Comparison of ENCODE assay signal across 27 cellular contexts in the genomic region with DNA sequence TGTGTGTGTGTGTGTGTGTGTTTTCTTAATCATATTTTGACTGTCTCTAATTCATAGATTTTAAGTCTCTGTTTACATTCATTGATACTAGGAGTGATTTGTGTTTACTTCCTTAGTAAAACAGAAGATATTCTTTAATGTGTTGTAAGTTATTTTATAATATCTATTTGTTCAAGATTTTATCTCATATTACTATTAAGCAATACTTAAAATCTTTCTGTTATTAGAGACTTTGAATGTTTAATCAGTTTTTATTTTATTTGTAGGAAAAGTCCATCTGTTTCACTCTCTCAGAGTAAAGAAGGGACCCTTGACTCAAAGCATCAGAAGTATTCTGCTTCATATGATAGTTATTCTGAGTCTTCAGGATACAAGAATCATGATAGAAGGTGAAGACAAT.
"Had no signal": no experiment of that assay in that cellular context is flagged by ENCODE, and none has a peak within 500 bp of the region (broad histone marks: within the 10 kb centered on the region; RNA-seq: fewer than 3 reads in every experiment).

No MANE protein-coding gene starts in this region.

- ATAC-seq: activated T-cell treated with anti-CD3 and anti-CD28 coated beads, Interleukin-2, amount 50 U/mL, for 4 hours; effector memory CD8-positive, alpha-beta T cell; heart right ventricle; naive thymus-derived CD4-positive, alpha-beta T cell; stimulated activated naive CD8-positive, alpha-beta T cell treated with anti-CD3 and anti-CD28 coated beads, Interleukin-15, Interleukin-2, amounts not matched to agents 100 U/mL and 50 U/mL, for 24 hours had no signal

- H3K4me3 Mint-ChIP-seq: activated CD4-positive, alpha-beta memory T cell treated with anti-CD3 and anti-CD28 coated beads for 36 hours; activated CD4-positive, alpha-beta T cell treated with anti-CD3 and anti-CD28 coated beads, Interleukin-2, amount 10 ng/mL, durations not matched to agents 24 days and 14 days; activated naive CD8-positive, alpha-beta T cell treated with anti-CD3 and anti-CD28 coated beads for 36 hours; activated T-cell treated with anti-CD3 and anti-CD28 coated beads, Interleukin-2, amount 50 U/mL, for 4 hours; brain; effector memory CD8-positive, alpha-beta T cell; naive thymus-derived CD4-positive, alpha-beta T cell; T-helper 1 cell treated with Interleukin-12 subunit alpha and Interleukin-12 subunit beta and Interleukin-4 antibody, amounts not matched to agents 30 μg/mL and 1 μg/mL, for 36 hours had no signal

- DNase-seq: activated CD4-positive, alpha-beta memory T cell treated with anti-CD3 and anti-CD28 coated beads for 36 hours; activated CD4-positive, alpha-beta T cell treated with anti-CD3 and anti-CD28 coated beads, Interleukin-2, amount 10 ng/mL, durations not matched to agents 24 days and 14 days; activated CD4-positive, CD25-positive, alpha-beta regulatory T cell treated with anti-CD3 and anti-CD28 coated beads, Interleukin-2, amount 50 U/mL, for 72 hours; activated CD8-positive, alpha-beta memory T cell treated with anti-CD3 and anti-CD28 coated beads, Interleukin-2, amount 50 U/mL, for 4 hours; activated naive CD4-positive, alpha-beta T cell; activated naive CD8-positive, alpha-beta T cell treated with anti-CD3 and anti-CD28 coated beads for 36 hours; activated T-cell treated with anti-CD3 and anti-CD28 coated beads, Interleukin-2, amount 50 U/mL, for 4 hours; adrenal gland; aorta; cortex of kidney; effector memory CD8-positive, alpha-beta T cell; esophagus squamous epithelium; foreskin melanocyte; heart right ventricle; midbrain; naive thymus-derived CD4-positive, alpha-beta T cell; nucleus accumbens; spleen; stimulated activated CD4-positive, alpha-beta T cell treated with anti-CD3 and anti-CD28 coated beads, Interleukin-2, amount 100 ng/mL, for 48 hours; stimulated activated naive CD8-positive, alpha-beta T cell treated with anti-CD3 and anti-CD28 coated beads, Interleukin-15, Interleukin-2, amounts not matched to agents 100 U/mL and 50 U/mL, for 24 hours; testis; transverse colon had no signal

- H3K4me1 Mint-ChIP-seq: brain had no signal

- H3K27me3 ChIP-seq: adrenal gland, cardiac muscle cell, esophagus squamous epithelium, heart right ventricle, right atrium auricular region, spleen, testis, transverse colon had no signal

- H3K4me3 ChIP-seq: adrenal gland, cardiac muscle cell, esophagus squamous epithelium, heart right ventricle, right atrium auricular region, spleen, testis, transverse colon had no signal

- H3K27me3 Mint-ChIP-seq: activated CD4-positive, alpha-beta memory T cell treated with anti-CD3 and anti-CD28 coated beads for 36 hours; activated CD4-positive, alpha-beta T cell treated with anti-CD3 and anti-CD28 coated beads, Interleukin-2, amount 10 ng/mL, durations not matched to agents 24 days and 14 days; activated naive CD8-positive, alpha-beta T cell treated with anti-CD3 and anti-CD28 coated beads for 36 hours; brain; effector memory CD8-positive, alpha-beta T cell; naive thymus-derived CD4-positive, alpha-beta T cell had no signal

- H3K27ac Mint-ChIP-seq: activated CD4-positive, alpha-beta memory T cell treated with anti-CD3 and anti-CD28 coated beads for 36 hours; activated CD4-positive, alpha-beta T cell treated with anti-CD3 and anti-CD28 coated beads, Interleukin-2, amount 10 ng/mL, durations not matched to agents 24 days and 14 days; activated naive CD8-positive, alpha-beta T cell treated with anti-CD3 and anti-CD28 coated beads for 36 hours; activated T-helper 2 cell treated with anti-CD3 and anti-CD28 coated beads, Interferon-gamma antibody, Interleukin-2, Interleukin-4, amounts not matched to agents 10 μg/mL and 5 μg/mL and 100 μg/mL, durations not matched to agents 14 hours and 24 hours and 36 hours; brain; naive thymus-derived CD4-positive, alpha-beta T cell; T-helper 1 cell treated with Interleukin-12 subunit alpha and Interleukin-12 subunit beta and Interleukin-4 antibody, amounts not matched to agents 30 μg/mL and 1 μg/mL, for 36 hours had no signal

- H3K27ac ChIP-seq: adrenal gland, cardiac muscle cell, esophagus squamous epithelium, heart right ventricle, right atrium auricular region, spleen, testis, transverse colon had no signal

- H3K9me3 ChIP-seq: adrenal gland, esophagus squamous epithelium, heart right ventricle, right atrium auricular region, spleen, testis, transverse colon had no signal

- H3K9me3 Mint-ChIP-seq: activated CD4-positive, alpha-beta memory T cell treated with anti-CD3 and anti-CD28 coated beads for 36 hours; activated CD4-positive, alpha-beta T cell treated with anti-CD3 and anti-CD28 coated beads, Interleukin-2, amount 10 ng/mL, durations not matched to agents 24 days and 14 days; activated naive CD8-positive, alpha-beta T cell treated with anti-CD3 and anti-CD28 coated beads for 36 hours; activated T-cell treated with anti-CD3 and anti-CD28 coated beads, Interleukin-2, amount 50 U/mL, for 4 hours; activated T-helper 2 cell treated with anti-CD3 and anti-CD28 coated beads, Interferon-gamma antibody, Interleukin-2, Interleukin-4, amounts not matched to agents 10 μg/mL and 5 μg/mL and 100 μg/mL, durations not matched to agents 14 hours and 24 hours and 36 hours; brain; effector memory CD8-positive, alpha-beta T cell; T-helper 1 cell treated with Interleukin-12 subunit alpha and Interleukin-12 subunit beta and Interleukin-4 antibody, amounts not matched to agents 30 μg/mL and 1 μg/mL, for 36 hours had no signal

- H3K4me1 ChIP-seq: adrenal gland, esophagus squamous epithelium, heart right ventricle, right atrium auricular region, spleen, testis, transverse colon had no signal
